In genomic region chr10:11018426-11018818, GRCh38 we compare ENCODE assay signal across 8 cellular contexts. TPM values are rescaled to one million over a fixed set of nuclear protein-coding genes. Genes with fewer than 3 reads are reported as not detected.
DNase-seq lines count a peak whose midpoint lies in the region; ATAC-seq and TF ChIP-seq lines count a peak whose summit lies in the region.

No MANE protein-coding gene starts in this region.

- no peak overlapping the region for H3K27ac Mint-ChIP-seq in activated B cell treated with CpG ODN at 0.5 μM for 24 hours

- peak overlapping the region; percentile 73 for H3K9ac ChIP-seq in GM23248

- TF ChIP-seq POLR2A in prostate gland (IDR thresholded peaks at IDR 0.05): no peak

- H3K27ac ChIP-seq in GM23248 (no peak overlapping the region), prostate gland (peak overlapping the region; percentile 53 to 55)

- POLR2A ChIA-PET in activated B cell treated with CpG ODN at 0.5 μM for 24 hours (lab: Charles Lee): no interaction called here

- peak overlapping the region; percentile 83 for H3K4me2 ChIP-seq in GM23248 (ENCODE audit: unreplicated experiment)

- peak overlapping the region; percentile 77 for H3K4me3 ChIP-seq in GM23248
- H3K4me3 ChIP-seq in foreskin fibroblast (ENCODE audit: low read depth in 1 of 2, low read length in 2 of 2): peak overlapping the region; percentile 41 to 52
- peak overlapping the region; percentile 61 to 62 for H3K4me3 ChIP-seq in prostate gland

- no peaks in the 10 kb centered on the region for H3K4me1 ChIP-seq in GM23248 (ENCODE audit: insufficient read depth)
- no peaks in the 10 kb centered on the region for H3K4me1 ChIP-seq in prostate gland (replicated peaks)

- H3K79me2 ChIP-seq in GM23248 (ENCODE audit: insufficient read depth): no peaks in the 10 kb centered on the region

- H3K9me2 ChIP-seq in GM23248 (ENCODE audit: insufficient read depth): no peaks in the 10 kb centered on the region

- H3K27me3 ChIP-seq in GM23248 (replicated peaks; ENCODE audit: insufficient read depth): peaks cover 19% of the 10 kb centered on the region
- H3K27me3 ChIP-seq in prostate gland (replicated peaks; ENCODE audit: insufficient read depth): no peaks in the 10 kb centered on the region

- DNase-seq in GM23248 (peak; percentile 31), activated B cell treated with CpG ODN at 0.5 μM for 24 hours (no peak), foreskin fibroblast (peak in 1 of 2 donors; percentile 35), prostate gland (ENCODE audit: low spot score) (no peak), AG08396 (ENCODE audit: low spot score) (no peak), H4 (ENCODE audit: low spot score) (no peak)

- no peaks in the 10 kb centered on the region for H4K20me1 ChIP-seq in GM23248 (ENCODE audit: insufficient read depth)

- peaks cover 10% of the 10 kb centered on the region for H3K4me1 Mint-ChIP-seq in activated B cell treated with CpG ODN at 0.5 μM for 24 hours

- 0 out of 2 replicates have a peak, but pooled peaks cover 2% of the 10 kb centered on the region for H3F3A ChIP-seq in GM23248 (ENCODE audit: insufficient read depth)

- CTCF ChIA-PET in activated B cell treated with CpG ODN at 0.5 μM for 24 hours (lab: Charles Lee): no interaction called here

- ATAC-seq in activated B cell treated with CpG ODN at 0.5 μM for 24 hours (ENCODE audit: low read depth) (no peak), GM21390 (IDR thresholded peaks at IDR 0.05; ENCODE audit: unreplicated experiment) (no peak)
- ATAC-seq in activated CD4-positive, CD25-positive, alpha-beta regulatory T cell treated with anti-CD3 and anti-CD28 coated beads, Interleukin-2, amount 50 U/mL, for 24 hours: no peak

- intact Hi-C loops in activated B cell treated with CpG ODN at 0.5 μM for 24 hours (cut with micrococcal nuclease) (loop anchor here (5.0 to 10.0 kb wide), 3 partner anchors 224 to 456 kb away; no protein-coding TSS in a partner anchor), prostate gland (cut with DNase I) (loop anchor here (10.0 kb wide), 1 partner anchor 214 kb away; no protein-coding TSS in a partner anchor)

- no peak for TF ChIP-seq CTCF in activated B cell treated with CpG ODN at 0.5 μM for 24 hours (IDR thresholded peaks at IDR 0.05)
- no peak for TF ChIP-seq CTCF in foreskin fibroblast (IDR thresholded peaks at IDR 0.05; ENCODE audit: low read depth, low read length)
- TF ChIP-seq CTCF in prostate gland (IDR thresholded peaks at IDR 0.05): no peak

- 2 to 3% methylated on average over 4 to 50 of the region's 57 CpGs for WGBS in GM23248 (ENCODE audit: low coverage in 1 of 2, low lambda C conversion rate in 2 of 2, missing lambda C conversion rate in 2 of 2), 2 experiments
- WGBS in prostate gland: 1% methylated on average over 31 of the region's 57 CpGs

- H3K27me3 Mint-ChIP-seq in activated B cell treated with CpG ODN at 0.5 μM for 24 hours: peaks cover 65% of the 10 kb centered on the region

- H3K9me3 ChIP-seq in GM23248 (ENCODE audit: low read depth) (no peaks in the 10 kb centered on the region), prostate gland (no peaks in the 10 kb centered on the region)

- H3K36me3 ChIP-seq in GM23248 (ENCODE audit: low read depth) (no peaks in the 10 kb centered on the region), prostate gland (no peaks in the 10 kb centered on the region)

- peak overlapping the region; percentile 79 for H3K4me3 Mint-ChIP-seq in activated B cell treated with CpG ODN at 0.5 μM for 24 hours

- in situ Hi-C loops in GM23248 (cut with MboI): no loop called here

- no peaks in the 10 kb centered on the region for H3K9me3 Mint-ChIP-seq in activated B cell treated with CpG ODN at 0.5 μM for 24 hours

- peak overlapping the region; percentile 71 for H2AFZ ChIP-seq in GM23248

- H3K36me3 Mint-ChIP-seq in activated B cell treated with CpG ODN at 0.5 μM for 24 hours (ENCODE audit: low read depth): no peaks in the 10 kb centered on the region

RNA-seq across cellular contexts. Expression of gene CELF2, which starts 0.8 kb away (rescaled TPM):
- 10.6 and 14.4 TPM in 2 replicates for total RNA-seq in GM23248 (2014; rRNA removed; shearing (Covaris generic))
- polyA plus RNA-seq in GM23248 (2016; fragmentation: Nextera tagmentation; extraction: Ambion mirVana): 26.5 and 27.5 TPM in 2 replicates
- 78.9 and 89.2 TPM in 2 replicates for total RNA-seq in activated B cell treated with CpG ODN at 0.5 μM for 24 hours
- 10 to 100 TPM; 19.2 to 43.2 TPM for total RNA-seq in prostate gland
- 0.72 and 0.77 TPM in 2 replicates for total RNA-seq in H4 (2014; rRNA removed; shearing (Covaris generic))
